In the genomic region with DNA sequence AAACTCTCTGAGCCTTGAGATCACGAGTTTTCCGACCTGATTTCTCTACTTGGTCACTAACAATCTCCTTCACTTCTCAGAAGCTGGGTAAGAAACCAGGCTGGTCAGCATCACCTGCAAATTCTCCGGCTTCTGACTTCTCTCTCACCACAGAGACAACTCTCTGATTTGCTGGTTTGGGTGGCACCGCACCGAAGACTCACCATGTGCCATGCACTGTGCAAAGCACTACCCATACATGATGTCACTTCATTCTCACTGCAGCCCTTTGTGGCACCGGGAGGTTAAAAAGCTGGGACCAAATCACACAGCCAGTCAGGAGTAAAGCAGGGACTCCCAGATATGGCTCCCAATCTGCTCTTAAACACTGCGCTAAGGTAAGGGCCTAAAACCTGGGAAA, we compare ENCODE assay signal across 8 cellular contexts.
DNase-seq lines count a peak whose midpoint lies in the region; ATAC-seq and TF ChIP-seq lines count a peak whose summit lies in the region.

No MANE protein-coding gene starts in this region.

- ATAC-seq in GM21825 (IDR thresholded peaks at IDR 0.05; ENCODE audit: unreplicated experiment), result no peak
- no peak for ATAC-seq in GM18861 (IDR thresholded peaks at IDR 0.05; ENCODE audit: unreplicated experiment)

- no peaks in the 10 kb centered on the region for H3K4me1 ChIP-seq in mucosa of stomach (ENCODE audit: control insufficient read depth, insufficient read depth, low read length)

- peak overlapping the region; percentile 86 for H3K9ac ChIP-seq in mucosa of stomach (ENCODE audit: low read length)

- H3K4me3 ChIP-seq in cardiac fibroblast (replicated peaks in 1 of 2; ENCODE audit: low read depth in 2 of 2, low read length in 2 of 2) (peak overlapping the region; percentile 83 to 100), mucosa of stomach (ENCODE audit: low read length) (peak overlapping the region; percentile 88)

- no peaks in the 10 kb centered on the region for H3K36me3 ChIP-seq in mucosa of stomach (ENCODE audit: control insufficient read depth, insufficient read depth, low read length)

- no peak for TF ChIP-seq CTCF in cardiac fibroblast (IDR thresholded peaks at IDR 0.05; ENCODE audit: low read depth, low read length)

- DNase-seq in COLO668 (lab: John Stamatoyannopoulos, UW; ENCODE audit: unreplicated experiment) (peak; percentile 35), KG1 (lab: John Stamatoyannopoulos, UW) (peak; percentile 24), cardiac fibroblast (ENCODE audit: low read depth in 2 of 2) (no peak), NK-92 (lab: John Stamatoyannopoulos, UW; ENCODE audit: unreplicated experiment) (no peak), NCI-H2029 treated with DMSO at 0.1 percent for 48 hours (lab: John Stamatoyannopoulos, UW) (no peak)

- no peaks in the 10 kb centered on the region for H3K27me3 ChIP-seq in mucosa of stomach (ENCODE audit: control insufficient read depth, insufficient read depth, low read length)

- H3K9me3 ChIP-seq in mucosa of stomach (ENCODE audit: control insufficient read depth, low read length), result no peaks in the 10 kb centered on the region

Comparison
In these comparisons a context has a peak if more than half of its experiments do, and no peak if none do; other contexts are left out.
1. DNase-seq: peak in COLO668 (single experiment) and KG1 (single experiment); none in cardiac fibroblast (0 of 2), NK-92 (single experiment) and NCI-H2029 treated with DMSO at 0.1 percent for 48 hours (single experiment).